ENCODE assay signal across 11 cellular contexts in genomic region chr5:21817668-21818419, GRCh38.
DNase-seq lines count a peak whose midpoint lies in the region; ATAC-seq, FAIRE-seq and TF ChIP-seq lines count a peak whose summit lies in the region.
"Had no signal": no experiment of that assay in that cellular context is flagged by ENCODE, and none has a peak within 500 bp of the region (broad histone marks: within the 10 kb centered on the region; RNA-seq: fewer than 3 reads in every experiment).

No MANE protein-coding gene starts in this region.

- dilution Hi-C loops in endothelial cell of umbilical vein (cut with MboI; ENCODE audit: extremely low pct_ligation_motif_present, low sequenced_read_pairs): no loop called here

- no peak overlapping the region for H4K5ac ChIP-seq in mesendoderm (ENCODE audit: low read length)

- H2AK5ac ChIP-seq in mesendoderm (ENCODE audit: low read length): no peak overlapping the region

- no peak overlapping the region for H3K56ac ChIP-seq in mesendoderm (ENCODE audit: low read length)

- no peaks in the 10 kb centered on the region for H3K79me2 ChIP-seq in endothelial cell of umbilical vein (ENCODE audit: control insufficient read depth, insufficient read depth, low read length)
- H3K79me2 ChIP-seq in mesendoderm (ENCODE audit: control insufficient read depth, insufficient read depth, low read length): no peaks in the 10 kb centered on the region

- intact Hi-C loops in natural killer cell (cut with micrococcal nuclease) (no loop called here), endothelial cell of umbilical vein (cut with micrococcal nuclease) (loop anchor here (2.0 to 5.0 kb wide), 2 partner anchors 99 to 397 kb away; no protein-coding TSS in a partner anchor), upper lobe of right lung (cut with DNase I) (no loop called here)

- H4K20me1 ChIP-seq in endothelial cell of umbilical vein (replicated peaks; ENCODE audit: control insufficient read depth, extremely low read depth, insufficient read depth, low read length): no peaks in the 10 kb centered on the region

- no peak overlapping the region for H2BK15ac ChIP-seq in mesendoderm (replicated peaks; ENCODE audit: low read depth)

- no peak for ATAC-seq in natural killer cell
- ATAC-seq in natural killer cell treated with Interleukin-12 subunit alpha and Interleukin-12 subunit beta and Interleukin-15 and Interleukin-18, amount 100 ng/mL, for 72 hours: no peak
- no peak for ATAC-seq in upper lobe of right lung

- no peaks in the 10 kb centered on the region for H3K9me1 ChIP-seq in endothelial cell of umbilical vein (replicated peaks; ENCODE audit: control insufficient read depth, extremely low read depth, insufficient read depth, low read length)

- no peaks in the 10 kb centered on the region for H3K4me1 Mint-ChIP-seq in natural killer cell
- H3K4me1 Mint-ChIP-seq in natural killer cell treated with Interleukin-12 subunit alpha and Interleukin-12 subunit beta and Interleukin-15 and Interleukin-18, amount 100 ng/mL, for 72 hours (ENCODE audit: low read depth in 2 of 2): no peaks in the 10 kb centered on the region

- H3K36me3 ChIP-seq in endothelial cell of umbilical vein (ENCODE audit: control insufficient read depth in 2 of 2, extremely low read depth in 1 of 2, insufficient read depth in 2 of 2, low read length in 2 of 2): no peaks in the 10 kb centered on the region
- no peaks in the 10 kb centered on the region for H3K36me3 ChIP-seq in upper lobe of right lung
- no peaks in the 10 kb centered on the region for H3K36me3 ChIP-seq in mesendoderm (ENCODE audit: control insufficient read depth, insufficient read depth, low read length)

- H3K4me3 ChIP-seq in endothelial cell of umbilical vein (replicated peaks in 1 of 3; ENCODE audit: insufficient read depth in 1 of 3, low read depth in 1 of 3, low read length in 3 of 3) (peak overlapping the region in 2 of 3 experiments; percentile 8 to 11), upper lobe of right lung (peak overlapping the region; percentile 26), mesendoderm (ENCODE audit: low read length) (no peak overlapping the region)

- POLR2A ChIA-PET in endothelial cell of umbilical vein (lab: Charles Lee): no interaction called here

- no peaks in the 10 kb centered on the region for H3K27me3 Mint-ChIP-seq in natural killer cell (ENCODE audit: low read depth in 2 of 2)
- H3K27me3 Mint-ChIP-seq in natural killer cell treated with Interleukin-12 subunit alpha and Interleukin-12 subunit beta and Interleukin-15 and Interleukin-18, amount 100 ng/mL, for 72 hours: no peaks in the 10 kb centered on the region
- H3K27me3 Mint-ChIP-seq: naive B cell; stimulated activated naive CD8-positive, alpha-beta T cell treated with anti-CD3 and anti-CD28 coated beads, Interleukin-15, Interleukin-2, amounts not matched to agents 100 ng/mL and 50 ng/mL, for 24 hours had no signal

- no peak overlapping the region for H2BK5ac ChIP-seq in mesendoderm (ENCODE audit: low read length)

- H3K9me3 Mint-ChIP-seq in natural killer cell: peaks cover 6 to 11% of the 10 kb centered on the region in 2 donors
- H3K9me3 Mint-ChIP-seq in natural killer cell treated with Interleukin-12 subunit alpha and Interleukin-12 subunit beta and Interleukin-15 and Interleukin-18, amount 100 ng/mL, for 72 hours: peaks cover 9% of the 10 kb centered on the region
- H3K9me3 Mint-ChIP-seq: naive B cell; stimulated activated naive CD8-positive, alpha-beta T cell treated with anti-CD3 and anti-CD28 coated beads, Interleukin-15, Interleukin-2, amounts not matched to agents 100 ng/mL and 50 ng/mL, for 24 hours had no signal

- no peak for DNase-seq in natural killer cell
- no peak for DNase-seq in natural killer cell treated with Interleukin-12 subunit alpha and Interleukin-12 subunit beta and Interleukin-15 and Interleukin-18, amount 100 ng/mL, for 72 hours (ENCODE audit: low spot score)
- DNase-seq in NCI-H748 treated with DMSO at 0.1 percent for 48 hours (lab: John Stamatoyannopoulos, UW): peak; percentile 35
- DNase-seq in endothelial cell of umbilical vein (ENCODE audit: low read depth, low spot score): peak; percentile 21
- DNase-seq in upper lobe of right lung: no peak
- DNase-seq in GOT3 (lab: John Stamatoyannopoulos, UW): no peak
- DNase-seq in HK-2 (ENCODE audit: unreplicated experiment): no peak
- DNase-seq in mesendoderm: no peak
- DNase-seq: central memory CD4-positive, alpha-beta T cell; naive B cell had no signal

- TF ChIP-seq CTCF in natural killer cell (IDR thresholded peaks at IDR 0.05) (no peak), endothelial cell of umbilical vein (IDR thresholded peaks at IDR 0.05; ENCODE audit: extremely low read depth in 1 of 2, insufficient read depth in 1 of 2, low read depth in 1 of 2, low read length in 2 of 2) (no peak), upper lobe of right lung (IDR thresholded peaks at IDR 0.05) (peak; percentile 36)

- no peak overlapping the region for H3K23ac ChIP-seq in mesendoderm (ENCODE audit: low read length)

- no peak for FAIRE-seq in endothelial cell of umbilical vein (lab: Jason Lieb, UNC)

- no peak overlapping the region for H2BK120ac ChIP-seq in mesendoderm (ENCODE audit: low read depth, low read length)

- no peak overlapping the region for H3K27ac Mint-ChIP-seq in natural killer cell
- no peak overlapping the region for H3K27ac Mint-ChIP-seq in natural killer cell treated with Interleukin-12 subunit alpha and Interleukin-12 subunit beta and Interleukin-15 and Interleukin-18, amount 100 ng/mL, for 72 hours
- H3K27ac Mint-ChIP-seq: stimulated activated naive CD8-positive, alpha-beta T cell treated with anti-CD3 and anti-CD28 coated beads, Interleukin-15, Interleukin-2, amounts not matched to agents 100 ng/mL and 50 ng/mL, for 24 hours had no signal

- BruUV-seq in endothelial cell of umbilical vein (replicated peaks; lab: Mats Ljungman, UMichigan): no TSS peak

- H3K18ac ChIP-seq in mesendoderm (ENCODE audit: low read length): no peak overlapping the region

- no peak overlapping the region for H3K4ac ChIP-seq in mesendoderm (ENCODE audit: low read depth, low read length)

- H3K79me1 ChIP-seq in mesendoderm (ENCODE audit: low read length): no peaks in the 10 kb centered on the region

- no peaks in the 10 kb centered on the region for H3K36me3 Mint-ChIP-seq in natural killer cell
- H3K36me3 Mint-ChIP-seq in natural killer cell treated with Interleukin-12 subunit alpha and Interleukin-12 subunit beta and Interleukin-15 and Interleukin-18, amount 100 ng/mL, for 72 hours: peaks cover 6% of the 10 kb centered on the region
- H3K36me3 Mint-ChIP-seq: naive B cell had no signal

- H3K4me1 ChIP-seq in endothelial cell of umbilical vein (ENCODE audit: control insufficient read depth, extremely low read depth, insufficient read depth, low read length): peaks cover 10% of the 10 kb centered on the region
- H3K4me1 ChIP-seq in upper lobe of right lung: no peaks in the 10 kb centered on the region
- H3K4me1 ChIP-seq in mesendoderm (ENCODE audit: control insufficient read depth, low read depth, low read length): no peaks in the 10 kb centered on the region

- H3K27me3 ChIP-seq in endothelial cell of umbilical vein (ENCODE audit: control insufficient read depth in 2 of 2, insufficient read depth in 2 of 2, low read length in 2 of 2) (no peaks in the 10 kb centered on the region), upper lobe of right lung (no peaks in the 10 kb centered on the region), mesendoderm (ENCODE audit: insufficient read depth, low read length, poor library complexity) (no peaks in the 10 kb centered on the region)

- TF ChIP-seq POLR2A in endothelial cell of umbilical vein (IDR thresholded peaks at IDR 0.05; ENCODE audit: low read depth, low read length): no peak

- WGBS in mesendoderm (ENCODE audit: extremely low coverage, insufficient coverage, low lambda C conversion rate): no CpG with 5 or more reads among the region's 5 CpGs

- H3K27ac ChIP-seq in endothelial cell of umbilical vein (ENCODE audit: insufficient read depth, low read depth, low read length) (no peak overlapping the region), upper lobe of right lung (no peak overlapping the region), mesendoderm (ENCODE audit: low read depth, low read length) (no peak overlapping the region)

- peak overlapping the region; percentile 41 for H2AFZ ChIP-seq in endothelial cell of umbilical vein (ENCODE audit: low read depth, low read length)

- H4K8ac ChIP-seq in mesendoderm (ENCODE audit: low read depth, low read length): no peak overlapping the region

- H3K4me2 ChIP-seq in endothelial cell of umbilical vein (ENCODE audit: insufficient read depth, low read length) (no peak overlapping the region), mesendoderm (ENCODE audit: low read length) (no peak overlapping the region)

- H3K9ac ChIP-seq in endothelial cell of umbilical vein (replicated peaks; ENCODE audit: extremely low read depth, insufficient read depth, low read length) (no peak overlapping the region), mesendoderm (ENCODE audit: low read length) (no peak overlapping the region)

- no peaks in the 10 kb centered on the region for H3K9me3 ChIP-seq in endothelial cell of umbilical vein (replicated peaks; ENCODE audit: control insufficient read depth, insufficient read depth, low read length)
- no peaks in the 10 kb centered on the region for H3K9me3 ChIP-seq in upper lobe of right lung

- peak overlapping the region; percentile 50 for H3K4me3 Mint-ChIP-seq in natural killer cell
- no peak overlapping the region for H3K4me3 Mint-ChIP-seq in natural killer cell treated with Interleukin-12 subunit alpha and Interleukin-12 subunit beta and Interleukin-15 and Interleukin-18, amount 100 ng/mL, for 72 hours
- H3K4me3 Mint-ChIP-seq: stimulated activated naive CD8-positive, alpha-beta T cell treated with anti-CD3 and anti-CD28 coated beads, Interleukin-15, Interleukin-2, amounts not matched to agents 100 ng/mL and 50 ng/mL, for 24 hours had no signal

- CTCF ChIA-PET in endothelial cell of umbilical vein (lab: Charles Lee): interaction anchor here (0.9 to 1.4 kb wide), 3 partner anchors 99 to 397 kb away, joined by 3 read pairs; no protein-coding TSS in a partner anchor

TF ChIP-seq in endothelial cell of umbilical vein, 7 proteins besides CTCF, POLR2A, EP300 and RAD21:
- TF ChIP-seq EZH2 (IDR thresholded peaks at IDR 0.05; ENCODE audit: borderline replicate concordance, low read depth, low read length, severe bottlenecking) (no peak), GATA2 (IDR thresholded peaks at IDR 0.05; ENCODE audit: insufficient read depth, insufficient read length, low read depth, low read length) (no peak), MYC (IDR thresholded peaks at IDR 0.05; ENCODE audit: low read depth, low read length) (no peak), POLR2AphosphoS5 (IDR thresholded peaks at IDR 0.05; ENCODE audit: insufficient read depth, low read depth, low read length) (no peak), JUN (IDR thresholded peaks at IDR 0.05; ENCODE audit: borderline replicate concordance, insufficient read depth, insufficient read length, low read depth) (no peak), FOS (IDR thresholded peaks at IDR 0.05; ENCODE audit: borderline replicate concordance, insufficient read depth, low read length) (no peak)

Comparison
In these comparisons a context has a peak if more than half of its experiments do, and no peak if none do; other contexts are left out.
1. DNase-seq: peak in NCI-H748 treated with DMSO at 0.1 percent for 48 hours (single experiment) and endothelial cell of umbilical vein (single experiment); none in natural killer cell (single experiment), natural killer cell treated with Interleukin-12 subunit alpha and Interleukin-12 subunit beta and Interleukin-15 and Interleukin-18, amount 100 ng/mL, for 72 hours (single experiment), upper lobe of right lung (single experiment), GOT3 (single experiment), HK-2 (single experiment) and mesendoderm (single experiment).